17 cellular contexts compared by ENCODE assay signal in genomic region chr2:88018969-88019368, GRCh38. TPM values are rescaled to one million over a fixed set of nuclear protein-coding genes. Genes with fewer than 3 reads are reported as not detected.
DNase-seq lines count a peak whose midpoint lies in the region; ATAC-seq and TF ChIP-seq lines count a peak whose summit lies in the region.
"Had no signal": no experiment of that assay in that cellular context is flagged by ENCODE, and none has a peak within 500 bp of the region (broad histone marks: within the 10 kb centered on the region; RNA-seq: fewer than 3 reads in every experiment).

No MANE protein-coding gene starts in this region.

- no peak overlapping the region for H3K18ac ChIP-seq in neuronal stem cell (ENCODE audit: low read length)

- H3K4ac ChIP-seq in neuronal stem cell (ENCODE audit: low read length), result no peak overlapping the region

- H3K4me2 ChIP-seq in neuronal stem cell (ENCODE audit: insufficient read depth, low read length, poor library complexity, severe bottlenecking), result no peak overlapping the region
- H3K4me2 ChIP-seq: BLaER1, GM23338 had no signal

- no peak overlapping the region for H3K4me3 ChIP-seq in neuronal stem cell (ENCODE audit: low read length in 2 of 2)
- H3K4me3 ChIP-seq: BLaER1, GM23338 had no signal

- H3K27ac Mint-ChIP-seq in activated CD4-positive, alpha-beta T cell treated with anti-CD3 and anti-CD28 coated beads, Interleukin-2, amount 10 ng/mL, durations not matched to agents 24 days and 14 days, result no peak overlapping the region
- H3K27ac Mint-ChIP-seq in activated CD4-positive, alpha-beta T cell treated with anti-CD3 and anti-CD28 coated beads for 36 hours, result no peak overlapping the region
- H3K27ac Mint-ChIP-seq in WTC11, result peak overlapping the region; percentile 91
- H3K27ac Mint-ChIP-seq: GM23338, HFFc6 had no signal

- peak; percentile 53 for DNase-seq in activated CD4-positive, alpha-beta T cell treated with anti-CD3 and anti-CD28 coated beads, Interleukin-2, amount 10 ng/mL, durations not matched to agents 24 days and 14 days
- DNase-seq in activated CD4-positive, alpha-beta T cell treated with anti-CD3 and anti-CD28 coated beads for 36 hours, result no peak
- no peak for DNase-seq in WTC11 (ENCODE audit: low spot score)
- no peak for DNase-seq in neuronal stem cell (ENCODE audit: low spot score)
- no peak for DNase-seq in inferior parietal cortex (ENCODE audit: extremely low spot score)
- DNase-seq: CD8-positive, alpha-beta memory T cell; DMS53; HCEC 1CT; HFFc6; IMR-90; KBM-7 had no signal

- H3K9ac ChIP-seq in neuronal stem cell (ENCODE audit: low read depth, low read length, poor library complexity), result no peak overlapping the region
- H3K9ac ChIP-seq: BLaER1 had no signal

- CTCF ChIA-PET in activated CD4-positive, alpha-beta T cell treated with anti-CD3 and anti-CD28 coated beads for 36 hours (lab: Charles Lee), result no interaction called here
- CTCF ChIA-PET in WTC11 (lab: Charles Lee), result interaction anchor here (1.4 kb wide), 1 partner anchor 41 kb away, joined by 6 read pairs; no protein-coding TSS in a partner anchor

- no peak overlapping the region for H2AK5ac ChIP-seq in neuronal stem cell (ENCODE audit: low read depth, low read length)

- H3K36me3 Mint-ChIP-seq in activated CD4-positive, alpha-beta T cell treated with anti-CD3 and anti-CD28 coated beads, Interleukin-2, amount 10 ng/mL, durations not matched to agents 24 days and 14 days (ENCODE audit: low read depth), result peaks cover 2% of the 10 kb centered on the region
- no peaks in the 10 kb centered on the region for H3K36me3 Mint-ChIP-seq in activated CD4-positive, alpha-beta T cell treated with anti-CD3 and anti-CD28 coated beads for 36 hours (ENCODE audit: low read depth)
- no peaks in the 10 kb centered on the region for H3K36me3 Mint-ChIP-seq in WTC11

- no peaks in the 10 kb centered on the region for H3K79me1 ChIP-seq in neuronal stem cell (ENCODE audit: low read depth, low read length)

- H2BK5ac ChIP-seq in neuronal stem cell (ENCODE audit: low read length), result no peak overlapping the region

- no peaks in the 10 kb centered on the region for H3K9me3 Mint-ChIP-seq in activated CD4-positive, alpha-beta T cell treated with anti-CD3 and anti-CD28 coated beads, Interleukin-2, amount 10 ng/mL, durations not matched to agents 24 days and 14 days
- no peaks in the 10 kb centered on the region for H3K9me3 Mint-ChIP-seq in activated CD4-positive, alpha-beta T cell treated with anti-CD3 and anti-CD28 coated beads for 36 hours (ENCODE audit: low read depth)
- no peaks in the 10 kb centered on the region for H3K9me3 Mint-ChIP-seq in WTC11
- H3K9me3 Mint-ChIP-seq: CD8-positive, alpha-beta memory T cell; HFFc6 had no signal

- no peak overlapping the region for H2BK12ac ChIP-seq in neuronal stem cell (ENCODE audit: low read length)

- H3K4me1 Mint-ChIP-seq in activated CD4-positive, alpha-beta T cell treated with anti-CD3 and anti-CD28 coated beads, Interleukin-2, amount 10 ng/mL, durations not matched to agents 24 days and 14 days, result peaks cover 14% of the 10 kb centered on the region
- peaks cover 16% of the 10 kb centered on the region for H3K4me1 Mint-ChIP-seq in activated CD4-positive, alpha-beta T cell treated with anti-CD3 and anti-CD28 coated beads for 36 hours
- peaks cover 47% of the 10 kb centered on the region for H3K4me1 Mint-ChIP-seq in WTC11

- no peaks in the 10 kb centered on the region for H3K27me3 Mint-ChIP-seq in activated CD4-positive, alpha-beta T cell treated with anti-CD3 and anti-CD28 coated beads, Interleukin-2, amount 10 ng/mL, durations not matched to agents 24 days and 14 days
- H3K27me3 Mint-ChIP-seq in activated CD4-positive, alpha-beta T cell treated with anti-CD3 and anti-CD28 coated beads for 36 hours, result peaks cover 3% of the 10 kb centered on the region
- H3K27me3 Mint-ChIP-seq in WTC11 (ENCODE audit: low read depth), result no peaks in the 10 kb centered on the region; the same call in 1 of the 2 replicates

- H3K4me1 ChIP-seq in neuronal stem cell (ENCODE audit: control insufficient read depth in 2 of 2, insufficient read depth in 1 of 2, low read depth in 1 of 2, low read length in 2 of 2), result peaks cover 4 to 18% of the 10 kb centered on the region in 2 donors

- POLR2A ChIA-PET in activated CD4-positive, alpha-beta T cell treated with anti-CD3 and anti-CD28 coated beads for 36 hours (lab: Charles Lee), result no interaction called here
- POLR2A ChIA-PET in WTC11 (lab: Charles Lee), result no interaction called here

- no peaks in the 10 kb centered on the region for H3K9me3 ChIP-seq in neuronal stem cell (replicated peaks in 1 of 2; ENCODE audit: control insufficient read depth in 2 of 2, insufficient read depth in 1 of 2, low read depth in 1 of 2, low read length in 2 of 2)

- H3K27ac ChIP-seq in neuronal stem cell (replicated peaks; ENCODE audit: low read length), result no peak overlapping the region
- H3K27ac ChIP-seq: 22Rv1, BLaER1 had no signal

- intact Hi-C loops in activated CD4-positive, alpha-beta T cell treated with anti-CD3 and anti-CD28 coated beads, Interleukin-2, amount 10 ng/mL, durations not matched to agents 24 days and 14 days (cut with micrococcal nuclease), result no loop called here
- intact Hi-C loops in activated CD4-positive, alpha-beta T cell treated with anti-CD3 and anti-CD28 coated beads for 36 hours (cut with DNase I, micrococcal nuclease), result loop anchor here (5.0 kb wide), 2 partner anchors 143 to 673 kb away; partner anchors contain the start of gene RPIA (in 1 of the 2)

- no peak overlapping the region for H3K14ac ChIP-seq in neuronal stem cell (ENCODE audit: low read length)

- no peak overlapping the region for H2BK120ac ChIP-seq in neuronal stem cell (ENCODE audit: low read depth, low read length)

- H3K23ac ChIP-seq in neuronal stem cell (ENCODE audit: low read depth, low read length, poor library complexity), result no peak overlapping the region

- TF ChIP-seq CTCF in WTC11 (IDR thresholded peaks at IDR 0.05), result no peak

- H3K36me3 ChIP-seq in neuronal stem cell (replicated peaks in 1 of 2; ENCODE audit: control insufficient read depth in 2 of 2, insufficient read depth in 2 of 2, low read length in 2 of 2), result no peaks in the 10 kb centered on the region
- H3K36me3 ChIP-seq: BLaER1 had no signal

- H2BK15ac ChIP-seq in neuronal stem cell (ENCODE audit: low read length), result no peak overlapping the region

- no peak overlapping the region for H3K4me3 Mint-ChIP-seq in activated CD4-positive, alpha-beta T cell treated with anti-CD3 and anti-CD28 coated beads, Interleukin-2, amount 10 ng/mL, durations not matched to agents 24 days and 14 days
- H3K4me3 Mint-ChIP-seq in activated CD4-positive, alpha-beta T cell treated with anti-CD3 and anti-CD28 coated beads for 36 hours, result no peak overlapping the region
- peak overlapping the region; percentile 5; the same call in 1 of the 2 replicates for H3K4me3 Mint-ChIP-seq in WTC11
- H3K4me3 Mint-ChIP-seq: HFFc6 had no signal

- H4K8ac ChIP-seq in neuronal stem cell (ENCODE audit: low read depth, low read length), result no peak overlapping the region

- H2AFZ ChIP-seq in neuronal stem cell (ENCODE audit: low read length), result peak overlapping the region; percentile 86
- H2AFZ ChIP-seq: GM23338 had no signal

- no peak for ATAC-seq in activated CD4-positive, alpha-beta T cell treated with anti-CD3 and anti-CD28 coated beads for 36 hours
- ATAC-seq in WTC11, result no peak
- no peak for ATAC-seq in GM18870 (IDR thresholded peaks at IDR 0.05; ENCODE audit: unreplicated experiment)
- no peak for ATAC-seq in GM21360 (IDR thresholded peaks at IDR 0.05; ENCODE audit: unreplicated experiment)
- ATAC-seq: GM23338 had no signal

- no CpG with 5 or more reads among the region's 8 CpGs for WGBS in neuronal stem cell (ENCODE audit: extremely low coverage in 2 of 2, insufficient read length in 2 of 2, insufficient replicate concordance in 1 of 2), 2 donors

- no peaks in the 10 kb centered on the region for H3K27me3 ChIP-seq in neuronal stem cell (ENCODE audit: control insufficient read depth in 3 of 3, insufficient read depth in 3 of 3, low read depth in 1 of 3, low read length in 3 of 3)
- H3K27me3 ChIP-seq: BLaER1 had no signal

- no peak overlapping the region for H4K91ac ChIP-seq in neuronal stem cell (ENCODE audit: low read depth, low read length, poor library complexity)

TF ChIP-seq in WTC11, 78 proteins besides CTCF, POLR2A, EP300 and RAD21 (continues in another document):
- TF ChIP-seq GABPB1 (CRISPR knock-in tag; IDR thresholded peaks at IDR 0.05) (no peak), ATF1 (CRISPR knock-in tag; IDR thresholded peaks at IDR 0.05) (no peak), ZNF232 (CRISPR knock-in tag; IDR thresholded peaks at IDR 0.05) (no peak), E2F5 (CRISPR knock-in tag; IDR thresholded peaks at IDR 0.05) (no peak)

RNA-seq across cellular contexts. Expression of gene RNU2-63P, which starts 2.6 kb away (rescaled TPM):
- 34.0 and 34.9 TPM in 2 replicates for total RNA-seq in activated CD4-positive, alpha-beta T cell treated with anti-CD3 and anti-CD28 coated beads, Interleukin-2, amount 10 ng/mL, durations not matched to agents 24 days and 14 days
- 1 to 10 TPM; 1.7 to 8.5 TPM for total RNA-seq in activated CD4-positive, alpha-beta T cell treated with anti-CD3 and anti-CD28 coated beads for 36 hours
- 2.5 to 7.7 TPM (median 5.2 TPM) in 3 replicates for total RNA-seq in WTC11 (2021)
- polyA plus RNA-seq in neuronal stem cell (2013, experiment 1 of 2), result not detected
- polyA plus RNA-seq in neuronal stem cell (2013, experiment 2 of 2), result not detected
- total RNA-seq: GM23338 had no signal
- polyA plus RNA-seq: CD8-positive, alpha-beta memory T cell; IMR-90 had no signal

RNA-seq across cellular contexts. Expression of gene KRCC1, which starts 36.6 kb away (rescaled TPM):
- 16.5 and 16.9 TPM in 2 replicates for total RNA-seq in activated CD4-positive, alpha-beta T cell treated with anti-CD3 and anti-CD28 coated beads, Interleukin-2, amount 10 ng/mL, durations not matched to agents 24 days and 14 days
- 10 to 100 TPM; 11.5 to 12.9 TPM for total RNA-seq in activated CD4-positive, alpha-beta T cell treated with anti-CD3 and anti-CD28 coated beads for 36 hours
- total RNA-seq in WTC11 (2021), result 7.6 to 9.6 TPM (median 9.3 TPM) in 3 replicates
- polyA plus RNA-seq in neuronal stem cell (2013, experiment 1 of 2), result 24.2 TPM
- polyA plus RNA-seq in neuronal stem cell (2013, experiment 2 of 2), result 25.1 TPM

RNA-seq across cellular contexts. Expression of gene SMYD1, which starts 48.7 kb away (rescaled TPM):
- not detected in 2 replicates for total RNA-seq in activated CD4-positive, alpha-beta T cell treated with anti-CD3 and anti-CD28 coated beads, Interleukin-2, amount 10 ng/mL, durations not matched to agents 24 days and 14 days
- total RNA-seq in activated CD4-positive, alpha-beta T cell treated with anti-CD3 and anti-CD28 coated beads for 36 hours, result not detected
- total RNA-seq in WTC11 (2021), result not detected in 3 replicates
- 0.01 TPM for polyA plus RNA-seq in neuronal stem cell (2013, experiment 1 of 2)
- polyA plus RNA-seq in neuronal stem cell (2013, experiment 2 of 2), result 0.03 TPM
- total RNA-seq: A673; CD8-positive, alpha-beta memory T cell; HFFc6; IMR-90 had no signal
- polyA plus RNA-seq: CD8-positive, alpha-beta memory T cell; GM23338; IMR-90 had no signal
